1 cellular context compared by ENCODE assay signal in genomic region chr19:52231154-52231565, GRCh38.
TF ChIP-seq lines count a peak whose summit lies in the region.

No MANE protein-coding gene starts in this region.

TF ChIP-seq in IMR-90, 13 proteins besides CTCF, POLR2A, EP300 and RAD21 (continued from another document):
- TF ChIP-seq ELK1 (IDR thresholded peaks at IDR 0.05; ENCODE audit: borderline replicate concordance, low read depth, low read length), result no peak
- no peak for TF ChIP-seq RFX5 (IDR thresholded peaks at IDR 0.05; ENCODE audit: low read depth, low read length)
- TF ChIP-seq BHLHE40 (IDR thresholded peaks at IDR 0.05; ENCODE audit: low read depth, low read length), result no peak
- TF ChIP-seq SMC3 (IDR thresholded peaks at IDR 0.05; ENCODE audit: low read depth, low read length), result no peak
- TF ChIP-seq NFE2L2 (IDR thresholded peaks at IDR 0.05; ENCODE audit: low read depth, low read length), result no peak
- TF ChIP-seq MXI1 (IDR thresholded peaks at IDR 0.05; ENCODE audit: borderline replicate concordance, low read depth, low read length), result no peak
